ENCODE assay signal across 7 cellular contexts in genomic region chrX:151634937-151635336, GRCh38.
"Had no signal": no experiment of that assay in that cellular context is flagged by ENCODE, and none has a peak within 500 bp of the region (broad histone marks: within the 10 kb centered on the region; RNA-seq: fewer than 3 reads in every experiment).

No MANE protein-coding gene starts in this region.

- FAIRE-seq: H1, H54, HTR-8/SVneo had no signal

- H3K27ac ChIP-seq: GM23248 had no signal

- DNase-seq: GM23248, H9, HCEC 1CT, KG1 had no signal

- H2AFZ ChIP-seq: GM23248 had no signal

- H3K4me3 ChIP-seq: GM23248 had no signal

- H3K9ac ChIP-seq: GM23248 had no signal
